Comparison of ENCODE assay signal across 19 cellular contexts in genomic region chr15:39886418-39886817, GRCh38. TPM values are rescaled to one million over a fixed set of nuclear protein-coding genes. Genes with fewer than 3 reads are reported as not detected.
DNase-seq lines count a peak whose midpoint lies in the region; ATAC-seq, FAIRE-seq and TF ChIP-seq lines count a peak whose summit lies in the region.
"Had no signal": no experiment of that assay in that cellular context is flagged by ENCODE, and none has a peak within 500 bp of the region (broad histone marks: within the 10 kb centered on the region; RNA-seq: fewer than 3 reads in every experiment).

No MANE protein-coding gene starts in this region.

- ATAC-seq in WTC11: no peak
- ATAC-seq: HCT116 had no signal

- 70% methylated on average over 2 of the region's 3 CpGs for WGBS in HUES64

- H3K27me3 Mint-ChIP-seq in WTC11 (ENCODE audit: low read depth): no peaks in the 10 kb centered on the region

- CTCF ChIA-PET in WTC11 (lab: Charles Lee): no interaction called here

- no peak for FAIRE-seq in RCC 7860 (lab: Jason Lieb, UNC)
- FAIRE-seq: G401.6, HTR-8/SVneo had no signal

- TF ChIP-seq CTCF in WTC11 (IDR thresholded peaks at IDR 0.05) (no peak), epithelial cell of proximal tubule (conservative IDR thresholded peaks at IDR 0.05; ENCODE audit: low read depth, low read length) (no peak)

- H3K36me3 ChIP-seq in HUES64 (ENCODE audit: insufficient read depth, low read length): 0 out of 2 replicates have a peak, but pooled peaks cover 4% of the 10 kb centered on the region
- no peaks in the 10 kb centered on the region for H3K36me3 ChIP-seq in H7 (replicated peaks; ENCODE audit: control insufficient read depth, insufficient read depth, low read length)

- peaks cover 75% of the 10 kb centered on the region for H3K4me1 Mint-ChIP-seq in WTC11

- peak overlapping the region; percentile 73 for H3K9ac ChIP-seq in HUES64 (ENCODE audit: low read depth, low read length)

- DNase-seq in WTC11 (ENCODE audit: low spot score): no peak
- DNase-seq in epithelial cell of proximal tubule (ENCODE audit: low read depth): peak; percentile 25
- no peak for DNase-seq in RCC 7860 (ENCODE audit: low spot score)
- DNase-seq in globus pallidus (ENCODE audit: low spot score): no peak
- DNase-seq in NCI-H2029 treated with DMSO at 0.1 percent for 48 hours (lab: John Stamatoyannopoulos, UW): no peak
- no peak for DNase-seq in H7
- DNase-seq: ACHN, C1 segment of cervical spinal cord, DMS79 treated with DMSO at 0.1 percent for 48 hours, KBM-7, MV-4-11, NCI-H1694 treated with DMSO at 0.1 percent for 48 hours, NCI-H2107, NCI-H2227 treated with DMSO at 0.1 percent for 48 hours, NCI-H510A treated with DMSO at 0.1 percent for 48 hours had no signal

- H3K9me3 ChIP-seq in HUES64 (ENCODE audit: insufficient read depth, low read depth, low read length): no peaks in the 10 kb centered on the region

- peaks cover 80% of the 10 kb centered on the region for H3K4me1 ChIP-seq in HUES64 (ENCODE audit: insufficient read depth, low read length)

- peak overlapping the region; percentile 36 for H3K4me3 Mint-ChIP-seq in WTC11

- H3K4me3 ChIP-seq in HUES64 (ENCODE audit: low read length) (no peak overlapping the region), epithelial cell of proximal tubule (ENCODE audit: low read depth, low read length) (no peak overlapping the region), H7 (ENCODE audit: insufficient read depth, low read depth, low read length) (no peak overlapping the region)

- H3K36me3 Mint-ChIP-seq in WTC11: peaks cover 22% of the 10 kb centered on the region

- H3K27ac Mint-ChIP-seq in WTC11: peak overlapping the region; percentile 99

- peak overlapping the region; percentile 99 for H3K27ac ChIP-seq in HUES64 (ENCODE audit: low read depth, low read length)

- POLR2A ChIA-PET in WTC11 (lab: Charles Lee): no interaction called here

- no peaks in the 10 kb centered on the region for H3K9me3 Mint-ChIP-seq in WTC11

- H3K27me3 ChIP-seq in HUES64 (ENCODE audit: insufficient read depth, low read length) (no peaks in the 10 kb centered on the region), H7 (ENCODE audit: control insufficient read depth, insufficient read depth, low read length) (no peaks in the 10 kb centered on the region)

TF ChIP-seq in WTC11, 78 proteins besides CTCF, POLR2A, EP300 and RAD21:
- TF ChIP-seq EMX1 (CRISPR knock-in tag; IDR thresholded peaks at IDR 0.05): no peak
- 0 out of 2 replicates have a peak, but pooled peaks have one; percentile 27 for TF ChIP-seq NFE2L1 (CRISPR knock-in tag; IDR thresholded peaks at IDR 0.05)

RNA-seq across cellular contexts. Expression of gene GPR176, which starts 33.6 kb away (rescaled TPM):
- polyA plus RNA-seq in HUES64 (2013, experiment 1 of 2): 56.6 TPM
- polyA plus RNA-seq in HUES64 (2013, experiment 2 of 2): 50.8 TPM
- total RNA-seq in WTC11 (2021) (117 to 131 TPM (median 127 TPM) in 3 replicates), epithelial cell of proximal tubule (32.1 and 35.4 TPM in 2 replicates)
- 30.1 and 43.6 TPM in 2 replicates for total RNA-seq in H7 (2014; rRNA removed; shearing (Covaris generic))

RNA-seq across cellular contexts. Expression of gene EIF2AK4, which starts 47.5 kb away (rescaled TPM):
- 60.4 TPM for polyA plus RNA-seq in HUES64 (2013, experiment 1 of 2)
- polyA plus RNA-seq in HUES64 (2013, experiment 2 of 2): 62.4 TPM
- total RNA-seq in WTC11 (2021) (89.1 to 93.2 TPM (median 90.7 TPM) in 3 replicates), epithelial cell of proximal tubule (79.6 and 100 TPM in 2 replicates)
- total RNA-seq in H7 (2014; rRNA removed; shearing (Covaris generic)): 44.1 and 74.6 TPM in 2 replicates
